Comparison of ENCODE assay signal across 1 cellular context in the genomic region with DNA sequence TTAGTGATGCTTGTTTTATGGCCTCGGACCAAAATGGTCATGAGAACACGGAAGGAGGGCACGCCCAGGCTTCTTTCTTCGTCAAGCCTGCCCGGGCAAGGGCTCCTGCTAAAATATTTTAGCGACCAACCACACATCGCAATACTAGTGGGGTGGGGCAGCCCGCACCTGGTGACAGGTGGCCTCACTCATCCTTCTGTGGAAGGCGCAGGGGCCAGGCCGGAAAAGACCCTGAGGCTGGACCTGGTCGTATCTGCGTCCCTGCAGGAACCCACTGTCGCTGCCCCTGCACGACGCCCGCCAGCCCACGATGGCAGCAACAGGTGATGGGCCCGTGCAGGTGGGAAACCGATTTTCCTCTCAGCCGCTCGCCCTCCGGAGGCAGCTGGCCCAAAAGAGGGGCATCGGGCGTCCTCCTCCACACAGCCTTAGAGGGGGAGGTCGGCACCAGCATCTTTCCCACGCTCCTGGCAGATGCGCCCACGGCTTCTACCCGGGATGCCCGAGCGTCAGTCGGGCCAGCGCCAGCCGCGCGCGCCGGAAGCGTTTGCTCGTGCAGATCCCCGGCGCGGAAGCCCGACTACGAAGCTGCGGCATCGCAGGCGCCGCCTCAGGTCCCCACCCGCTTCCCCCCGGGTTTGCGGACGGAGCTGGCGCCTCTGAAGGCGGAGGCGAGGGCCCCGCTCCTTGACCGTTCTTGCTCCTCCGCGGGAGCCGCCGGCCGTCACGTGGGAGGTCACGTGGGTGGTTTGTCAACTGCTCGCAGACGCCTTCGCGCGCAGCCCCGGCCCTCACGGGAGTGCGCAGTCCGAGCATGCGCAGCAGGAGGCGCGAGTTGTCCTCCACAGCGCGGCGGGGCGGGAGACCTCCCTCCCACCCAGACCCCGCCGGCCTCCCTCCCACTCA.
TF ChIP-seq lines count a peak whose summit lies in the region.

No MANE protein-coding gene starts in this region.

TF ChIP-seq in HEK293, 187 proteins besides CTCF, POLR2A, EP300 and RAD21 (continued from another document and continues in another):
- TF ChIP-seq, protein P1, sequence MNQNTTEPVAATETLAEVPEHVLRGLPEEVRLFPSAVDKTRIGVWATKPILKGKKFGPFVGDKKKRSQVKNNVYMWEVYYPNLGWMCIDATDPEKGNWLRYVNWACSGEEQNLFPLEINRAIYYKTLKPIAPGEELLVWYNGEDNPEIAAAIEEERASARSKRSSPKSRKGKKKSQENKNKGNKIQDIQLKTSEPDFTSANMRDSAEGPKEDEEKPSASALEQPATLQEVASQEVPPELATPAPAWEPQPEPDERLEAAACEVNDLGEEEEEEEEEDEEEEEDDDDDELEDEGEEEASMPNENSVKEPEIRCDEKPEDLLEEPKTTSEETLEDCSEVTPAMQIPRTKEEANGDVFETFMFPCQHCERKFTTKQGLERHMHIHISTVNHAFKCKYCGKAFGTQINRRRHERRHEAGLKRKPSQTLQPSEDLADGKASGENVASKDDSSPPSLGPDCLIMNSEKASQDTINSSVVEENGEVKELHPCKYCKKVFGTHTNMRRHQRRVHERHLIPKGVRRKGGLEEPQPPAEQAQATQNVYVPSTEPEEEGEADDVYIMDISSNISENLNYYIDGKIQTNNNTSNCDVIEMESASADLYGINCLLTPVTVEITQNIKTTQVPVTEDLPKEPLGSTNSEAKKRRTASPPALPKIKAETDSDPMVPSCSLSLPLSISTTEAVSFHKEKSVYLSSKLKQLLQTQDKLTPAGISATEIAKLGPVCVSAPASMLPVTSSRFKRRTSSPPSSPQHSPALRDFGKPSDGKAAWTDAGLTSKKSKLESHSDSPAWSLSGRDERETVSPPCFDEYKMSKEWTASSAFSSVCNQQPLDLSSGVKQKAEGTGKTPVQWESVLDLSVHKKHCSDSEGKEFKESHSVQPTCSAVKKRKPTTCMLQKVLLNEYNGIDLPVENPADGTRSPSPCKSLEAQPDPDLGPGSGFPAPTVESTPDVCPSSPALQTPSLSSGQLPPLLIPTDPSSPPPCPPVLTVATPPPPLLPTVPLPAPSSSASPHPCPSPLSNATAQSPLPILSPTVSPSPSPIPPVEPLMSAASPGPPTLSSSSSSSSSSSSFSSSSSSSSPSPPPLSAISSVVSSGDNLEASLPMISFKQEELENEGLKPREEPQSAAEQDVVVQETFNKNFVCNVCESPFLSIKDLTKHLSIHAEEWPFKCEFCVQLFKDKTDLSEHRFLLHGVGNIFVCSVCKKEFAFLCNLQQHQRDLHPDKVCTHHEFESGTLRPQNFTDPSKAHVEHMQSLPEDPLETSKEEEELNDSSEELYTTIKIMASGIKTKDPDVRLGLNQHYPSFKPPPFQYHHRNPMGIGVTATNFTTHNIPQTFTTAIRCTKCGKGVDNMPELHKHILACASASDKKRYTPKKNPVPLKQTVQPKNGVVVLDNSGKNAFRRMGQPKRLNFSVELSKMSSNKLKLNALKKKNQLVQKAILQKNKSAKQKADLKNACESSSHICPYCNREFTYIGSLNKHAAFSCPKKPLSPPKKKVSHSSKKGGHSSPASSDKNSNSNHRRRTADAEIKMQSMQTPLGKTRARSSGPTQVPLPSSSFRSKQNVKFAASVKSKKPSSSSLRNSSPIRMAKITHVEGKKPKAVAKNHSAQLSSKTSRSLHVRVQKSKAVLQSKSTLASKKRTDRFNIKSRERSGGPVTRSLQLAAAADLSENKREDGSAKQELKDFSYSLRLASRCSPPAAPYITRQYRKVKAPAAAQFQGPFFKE (tag by site-specific recombination; IDR thresholded peaks at IDR 0.05; ENCODE audit: borderline replicate concordance), result peak; percentile 80; the same call in 1 of the 2 replicates
- TF ChIP-seq YY2 (tag by site-specific recombination; IDR thresholded peaks at IDR 0.05) (no peak), ZNF214 (tag by site-specific recombination; IDR thresholded peaks at IDR 0.05; ENCODE audit: borderline replicate concordance) (no peak), ZNF274 (IDR thresholded peaks at IDR 0.05; ENCODE audit: low read length) (no peak), ZNF274 (tag by site-specific recombination; IDR thresholded peaks at IDR 0.05; ENCODE audit: borderline replicate concordance) (no peak), ZNF701 (tag by site-specific recombination; IDR thresholded peaks at IDR 0.05) (no peak), ZNF366 (tag by site-specific recombination; conservative IDR thresholded peaks at IDR 0.05) (no peak), ZNF544 (tag by site-specific recombination; IDR thresholded peaks at IDR 0.05) (no peak), TRIM28 (IDR thresholded peaks at IDR 0.05; ENCODE audit: borderline replicate concordance, low read length) (no peak), IKZF3 (tag by site-specific recombination; IDR thresholded peaks at IDR 0.05) (0 out of 2 replicates have a peak, but pooled peaks have one; percentile 6), ZNF558 (tag by site-specific recombination; IDR thresholded peaks at IDR 0.05) (0 out of 2 replicates have a peak, but pooled peaks have one; percentile 4), ZNF548 (tag by site-specific recombination; IDR thresholded peaks at IDR 0.05) (no peak), TCF7L2 (IDR thresholded peaks at IDR 0.05; ENCODE audit: borderline replicate concordance, low read depth, low read length) (no peak), ZNF791 (tag by site-specific recombination; IDR thresholded peaks at IDR 0.05) (no peak), ZFP69B (tag by site-specific recombination; IDR thresholded peaks at IDR 0.05) (no peak; the same call in 1 of the 2 replicates), ZNF776 (tag by site-specific recombination; IDR thresholded peaks at IDR 0.05; ENCODE audit: borderline replicate concordance) (no peak), BCL11B (tag by site-specific recombination; IDR thresholded peaks at IDR 0.05; ENCODE audit: low read depth) (no peak), ZNF510 (tag by site-specific recombination; IDR thresholded peaks at IDR 0.05; ENCODE audit: insufficient replicate concordance) (no peak), ZNF423 (tag by site-specific recombination; IDR thresholded peaks at IDR 0.05) (no peak), ZFP37 (tag by site-specific recombination; IDR thresholded peaks at IDR 0.05) (no peak), ZNF37A (tag by site-specific recombination; IDR thresholded peaks at IDR 0.05) (no peak), ZNF664 (tag by site-specific recombination; IDR thresholded peaks at IDR 0.05) (no peak), KLF1 (tag by site-specific recombination; IDR thresholded peaks at IDR 0.05) (no peak), ZNF416 (tag by site-specific recombination; IDR thresholded peaks at IDR 0.05) (no peak), ZNF768 (tag by site-specific recombination; IDR thresholded peaks at IDR 0.05) (no peak), PRDM1 (tag by site-specific recombination; IDR thresholded peaks at IDR 0.05) (no peak), ZNF138 (tag by site-specific recombination; IDR thresholded peaks at IDR 0.05; ENCODE audit: borderline replicate concordance) (no peak), ZNF830 (tag by site-specific recombination; IDR thresholded peaks at IDR 0.05; ENCODE audit: low read depth) (no peak), ZNF211 (tag by site-specific recombination; IDR thresholded peaks at IDR 0.05; ENCODE audit: low read depth) (no peak), ZNF10 (tag by site-specific recombination; IDR thresholded peaks at IDR 0.05) (no peak), ZNF660 (tag by site-specific recombination; IDR thresholded peaks at IDR 0.05) (no peak), ZNF121 (tag by site-specific recombination; IDR thresholded peaks at IDR 0.05) (no peak), KLF9 (tag by site-specific recombination; IDR thresholded peaks at IDR 0.05; ENCODE audit: low read depth) (no peak), KLF16 (tag by site-specific recombination; IDR thresholded peaks at IDR 0.05) (no peak), ZSCAN30 (tag by site-specific recombination; IDR thresholded peaks at IDR 0.05) (no peak), SP2 (tag by site-specific recombination; IDR thresholded peaks at IDR 0.05) (peak; percentile 57), SALL2 (tag by site-specific recombination; IDR thresholded peaks at IDR 0.05; ENCODE audit: borderline replicate concordance) (no peak), ZNF600 (tag by site-specific recombination; IDR thresholded peaks at IDR 0.05) (no peak; the same call in 1 of the 2 replicates), ZNF404 (tag by site-specific recombination; IDR thresholded peaks at IDR 0.05) (no peak), ZNF843 (tag by site-specific recombination; IDR thresholded peaks at IDR 0.05) (no peak), ZNF2 (tag by site-specific recombination; IDR thresholded peaks at IDR 0.05) (no peak), ZBTB7A (tag by site-specific recombination; IDR thresholded peaks at IDR 0.05; ENCODE audit: low read depth) (no peak), ZNF350 (tag by site-specific recombination; IDR thresholded peaks at IDR 0.05) (no peak), ZNF585B (tag by site-specific recombination; IDR thresholded peaks at IDR 0.05) (no peak), MEIS1 (CRISPR knock-in tag; IDR thresholded peaks at IDR 0.05; ENCODE audit: borderline replicate concordance) (no peak), ZNF626 (tag by site-specific recombination; IDR thresholded peaks at IDR 0.05) (no peak), ZNF549 (tag by site-specific recombination; IDR thresholded peaks at IDR 0.05) (no peak), ZNF670 (tag by site-specific recombination; IDR thresholded peaks at IDR 0.05; ENCODE audit: low read depth) (no peak), GLIS2 (tag by site-specific recombination; IDR thresholded peaks at IDR 0.05) (peak; percentile 66; the same call in 1 of the 2 replicates), ZNF23 (tag by site-specific recombination; IDR thresholded peaks at IDR 0.05; ENCODE audit: borderline replicate concordance) (no peak), ZNF514 (tag by site-specific recombination; IDR thresholded peaks at IDR 0.05) (no peak)
- TF ChIP-seq, protein P2, sequence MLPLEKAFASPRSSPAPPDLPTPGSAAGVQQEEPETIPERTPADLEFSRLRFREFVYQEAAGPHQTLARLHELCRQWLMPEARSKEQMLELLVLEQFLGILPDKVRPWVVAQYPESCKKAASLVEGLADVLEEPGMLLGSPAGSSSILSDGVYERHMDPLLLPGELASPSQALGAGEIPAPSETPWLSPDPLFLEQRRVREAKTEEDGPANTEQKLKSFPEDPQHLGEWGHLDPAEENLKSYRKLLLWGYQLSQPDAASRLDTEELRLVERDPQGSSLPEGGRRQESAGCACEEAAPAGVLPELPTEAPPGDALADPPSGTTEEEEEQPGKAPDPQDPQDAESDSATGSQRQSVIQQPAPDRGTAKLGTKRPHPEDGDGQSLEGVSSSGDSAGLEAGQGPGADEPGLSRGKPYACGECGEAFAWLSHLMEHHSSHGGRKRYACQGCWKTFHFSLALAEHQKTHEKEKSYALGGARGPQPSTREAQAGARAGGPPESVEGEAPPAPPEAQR (tag by site-specific recombination; IDR thresholded peaks at IDR 0.05), result no peak
- TF ChIP-seq, protein P3, sequence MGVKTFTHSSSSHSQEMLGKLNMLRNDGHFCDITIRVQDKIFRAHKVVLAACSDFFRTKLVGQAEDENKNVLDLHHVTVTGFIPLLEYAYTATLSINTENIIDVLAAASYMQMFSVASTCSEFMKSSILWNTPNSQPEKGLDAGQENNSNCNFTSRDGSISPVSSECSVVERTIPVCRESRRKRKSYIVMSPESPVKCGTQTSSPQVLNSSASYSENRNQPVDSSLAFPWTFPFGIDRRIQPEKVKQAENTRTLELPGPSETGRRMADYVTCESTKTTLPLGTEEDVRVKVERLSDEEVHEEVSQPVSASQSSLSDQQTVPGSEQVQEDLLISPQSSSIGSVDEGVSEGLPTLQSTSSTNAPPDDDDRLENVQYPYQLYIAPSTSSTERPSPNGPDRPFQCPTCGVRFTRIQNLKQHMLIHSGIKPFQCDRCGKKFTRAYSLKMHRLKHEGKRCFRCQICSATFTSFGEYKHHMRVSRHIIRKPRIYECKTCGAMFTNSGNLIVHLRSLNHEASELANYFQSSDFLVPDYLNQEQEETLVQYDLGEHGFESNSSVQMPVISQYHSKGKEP (tag by site-specific recombination; IDR thresholded peaks at IDR 0.05), result no peak
- TF ChIP-seq, protein P4, sequence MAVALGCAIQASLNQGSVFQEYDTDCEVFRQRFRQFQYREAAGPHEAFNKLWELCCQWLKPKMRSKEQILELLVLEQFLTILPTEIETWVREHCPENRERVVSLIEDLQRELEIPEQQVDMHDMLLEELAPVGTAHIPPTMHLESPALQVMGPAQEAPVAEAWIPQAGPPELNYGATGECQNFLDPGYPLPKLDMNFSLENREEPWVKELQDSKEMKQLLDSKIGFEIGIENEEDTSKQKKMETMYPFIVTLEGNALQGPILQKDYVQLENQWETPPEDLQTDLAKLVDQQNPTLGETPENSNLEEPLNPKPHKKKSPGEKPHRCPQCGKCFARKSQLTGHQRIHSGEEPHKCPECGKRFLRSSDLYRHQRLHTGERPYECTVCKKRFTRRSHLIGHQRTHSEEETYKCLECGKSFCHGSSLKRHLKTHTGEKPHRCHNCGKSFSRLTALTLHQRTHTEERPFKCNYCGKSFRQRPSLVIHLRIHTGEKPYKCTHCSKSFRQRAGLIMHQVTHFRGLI (tag by site-specific recombination; IDR thresholded peaks at IDR 0.05), result no peak
- TF ChIP-seq, protein P5, sequence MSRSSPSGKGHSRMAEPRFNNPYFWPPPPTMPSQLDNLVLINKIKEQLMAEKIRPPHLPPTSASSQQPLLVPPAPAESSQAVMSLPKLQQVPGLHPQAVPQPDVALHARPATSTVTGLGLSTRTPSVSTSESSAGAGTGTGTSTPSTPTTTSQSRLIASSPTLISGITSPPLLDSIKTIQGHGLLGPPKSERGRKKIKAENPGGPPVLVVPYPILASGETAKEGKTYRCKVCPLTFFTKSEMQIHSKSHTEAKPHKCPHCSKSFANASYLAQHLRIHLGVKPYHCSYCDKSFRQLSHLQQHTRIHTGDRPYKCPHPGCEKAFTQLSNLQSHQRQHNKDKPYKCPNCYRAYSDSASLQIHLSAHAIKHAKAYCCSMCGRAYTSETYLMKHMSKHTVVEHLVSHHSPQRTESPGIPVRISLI (tag by site-specific recombination; IDR thresholded peaks at IDR 0.05), result no peak
- TF ChIP-seq, protein P6, sequence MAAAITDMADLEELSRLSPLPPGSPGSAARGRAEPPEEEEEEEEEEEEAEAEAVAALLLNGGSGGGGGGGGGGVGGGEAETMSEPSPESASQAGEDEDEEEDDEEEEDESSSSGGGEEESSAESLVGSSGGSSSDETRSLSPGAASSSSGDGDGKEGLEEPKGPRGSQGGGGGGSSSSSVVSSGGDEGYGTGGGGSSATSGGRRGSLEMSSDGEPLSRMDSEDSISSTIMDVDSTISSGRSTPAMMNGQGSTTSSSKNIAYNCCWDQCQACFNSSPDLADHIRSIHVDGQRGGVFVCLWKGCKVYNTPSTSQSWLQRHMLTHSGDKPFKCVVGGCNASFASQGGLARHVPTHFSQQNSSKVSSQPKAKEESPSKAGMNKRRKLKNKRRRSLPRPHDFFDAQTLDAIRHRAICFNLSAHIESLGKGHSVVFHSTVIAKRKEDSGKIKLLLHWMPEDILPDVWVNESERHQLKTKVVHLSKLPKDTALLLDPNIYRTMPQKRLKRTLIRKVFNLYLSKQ (tag by site-specific recombination; IDR thresholded peaks at IDR 0.05; ENCODE audit: borderline replicate concordance), result no peak
- TF ChIP-seq, protein P7, sequence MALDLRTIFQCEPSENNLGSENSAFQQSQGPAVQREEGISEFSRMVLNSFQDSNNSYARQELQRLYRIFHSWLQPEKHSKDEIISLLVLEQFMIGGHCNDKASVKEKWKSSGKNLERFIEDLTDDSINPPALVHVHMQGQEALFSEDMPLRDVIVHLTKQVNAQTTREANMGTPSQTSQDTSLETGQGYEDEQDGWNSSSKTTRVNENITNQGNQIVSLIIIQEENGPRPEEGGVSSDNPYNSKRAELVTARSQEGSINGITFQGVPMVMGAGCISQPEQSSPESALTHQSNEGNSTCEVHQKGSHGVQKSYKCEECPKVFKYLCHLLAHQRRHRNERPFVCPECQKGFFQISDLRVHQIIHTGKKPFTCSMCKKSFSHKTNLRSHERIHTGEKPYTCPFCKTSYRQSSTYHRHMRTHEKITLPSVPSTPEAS (tag by site-specific recombination; IDR thresholded peaks at IDR 0.05), result no peak
